Comparison of ENCODE assay signal across 28 cellular contexts in the genomic region with DNA sequence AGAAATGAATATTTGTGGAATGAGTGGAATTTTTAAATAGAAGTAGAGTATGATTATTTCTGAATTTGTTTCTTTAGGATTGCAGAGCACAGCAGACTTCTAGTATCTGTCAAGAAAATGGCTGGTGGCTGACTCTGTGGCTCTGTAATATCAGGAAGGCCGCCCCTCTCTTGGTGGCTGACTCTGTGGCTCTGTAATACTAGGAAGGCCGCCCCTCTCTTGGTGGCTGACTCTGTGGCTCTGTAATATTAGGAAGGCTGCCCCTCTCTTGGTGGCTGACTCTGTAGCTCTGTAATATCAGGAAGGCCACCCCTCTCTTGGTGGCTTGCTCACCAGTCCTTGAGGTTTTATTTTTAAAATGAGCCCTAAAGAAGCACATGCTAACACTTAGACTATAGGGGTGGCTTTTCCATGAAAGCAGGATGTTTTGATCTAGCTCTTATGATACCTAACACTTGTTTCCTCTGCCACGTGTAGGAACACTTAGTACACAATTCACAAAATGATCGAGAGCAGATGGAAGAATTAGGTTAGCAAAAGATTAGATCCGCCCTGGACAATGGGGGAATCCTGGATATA.
A peak's percentile ranks its signal among the peaks of the same experiment; 100 is the strongest.
DNase-seq lines count a peak whose midpoint lies in the region; ATAC-seq and TF ChIP-seq lines count a peak whose summit lies in the region.
"Had no signal": no experiment of that assay in that cellular context is flagged by ENCODE, and none has a peak within 500 bp of the region (broad histone marks: within the 10 kb centered on the region; RNA-seq: fewer than 3 reads in every experiment).

No MANE protein-coding gene starts in this region.

- H3F3A ChIP-seq in SK-N-SH (replicated peaks; ENCODE audit: insufficient read depth), result peaks cover 26% of the 10 kb centered on the region

- H3K27ac ChIP-seq in SK-N-SH (ENCODE audit: low read depth in 2 of 2, low read length in 1 of 2), result 0 out of 4 replicates have a peak overlapping the region, but pooled peaks of 1 of the 2 experiments have one; percentile 6
- H3K27ac ChIP-seq in CD4-positive, CD25-positive, alpha-beta regulatory T cell (ENCODE audit: insufficient read depth, low read length, poor library complexity, severe bottlenecking), result peak overlapping the region; percentile 58
- H3K27ac ChIP-seq: foreskin keratinocyte, heart right ventricle, prostate gland, suprapubic skin had no signal

- no peak overlapping the region for H3K4me3 ChIP-seq in SK-N-SH (ENCODE audit: low read depth in 2 of 2, low read length in 1 of 2)
- H3K4me3 ChIP-seq in CD4-positive, CD25-positive, alpha-beta regulatory T cell (ENCODE audit: low read depth, low read length), result peak overlapping the region; percentile 8
- H3K4me3 ChIP-seq: GM23338, heart right ventricle, MG63, prostate gland, suprapubic skin had no signal

- no peaks in the 10 kb centered on the region for H3K9me3 ChIP-seq in SK-N-SH
- no peaks in the 10 kb centered on the region for H3K9me3 ChIP-seq in CD4-positive, CD25-positive, alpha-beta regulatory T cell (ENCODE audit: control insufficient read depth in 2 of 2, low read length in 2 of 2)
- H3K9me3 ChIP-seq: heart right ventricle, MG63, prostate gland, suprapubic skin had no signal

- peak overlapping the region in 3 of 4 donors; percentile 37 to 68 (median 62) for H3K4me3 Mint-ChIP-seq in CD4-positive, CD25-positive, alpha-beta regulatory T cell
- peak overlapping the region; percentile 72 for H3K4me3 Mint-ChIP-seq in T-helper 2 cell treated with Interferon-gamma antibody and Interleukin-4, amounts not matched to agents 5 μg/mL and 100 μg/mL, for 36 hours
- H3K4me3 Mint-ChIP-seq in activated naive CD8-positive, alpha-beta T cell treated with anti-CD3 and anti-CD28 coated beads, Interleukin-2, amount 50 U/mL, for 24 hours, result no peak overlapping the region
- H3K4me3 Mint-ChIP-seq: brain, GM23338 had no signal

- ATAC-seq in SK-N-SH treated with all-trans-retinoic acid at 6 μM for 48 hours, result no peak; the same call in 2 of the 3 replicates
- ATAC-seq in CD4-positive, CD25-positive, alpha-beta regulatory T cell (ENCODE audit: low read depth in 2 of 2), result peak; percentile 93 to 95
- ATAC-seq in activated naive CD8-positive, alpha-beta T cell treated with anti-CD3 and anti-CD28 coated beads, Interleukin-2, amount 50 U/mL, for 24 hours, result peak; percentile 77
- no peak for ATAC-seq in GM21381 (IDR thresholded peaks at IDR 0.05; ENCODE audit: unreplicated experiment)
- ATAC-seq: foreskin keratinocyte, GM23338, heart right ventricle, left cardiac atrium, Panc1 had no signal

- no peaks in the 10 kb centered on the region for H3K36me3 ChIP-seq in SK-N-SH (replicated peaks in 1 of 2; ENCODE audit: control insufficient read depth in 1 of 2, insufficient read depth in 2 of 2, low read length in 1 of 2)
- no peaks in the 10 kb centered on the region for H3K36me3 ChIP-seq in CD4-positive, CD25-positive, alpha-beta regulatory T cell (ENCODE audit: control insufficient read depth, insufficient read depth, low read length)
- H3K36me3 ChIP-seq: prostate gland had no signal

- peaks cover 14 to 40% (median 31%) of the 10 kb centered on the region in 4 donors for H3K4me1 Mint-ChIP-seq in CD4-positive, CD25-positive, alpha-beta regulatory T cell
- H3K4me1 Mint-ChIP-seq in T-helper 2 cell treated with Interferon-gamma antibody and Interleukin-4, amounts not matched to agents 5 μg/mL and 100 μg/mL, for 36 hours (ENCODE audit: low read depth), result peaks cover 35% of the 10 kb centered on the region
- H3K4me1 Mint-ChIP-seq in activated naive CD8-positive, alpha-beta T cell treated with anti-CD3 and anti-CD28 coated beads, Interleukin-2, amount 50 U/mL, for 24 hours, result peaks cover 14% of the 10 kb centered on the region
- H3K4me1 Mint-ChIP-seq: GM23338 had no signal

- peaks cover 0 to 1% (median 0%) of the 10 kb centered on the region in 7 donors for H3K9me3 Mint-ChIP-seq in CD4-positive, CD25-positive, alpha-beta regulatory T cell
- peaks cover 4% of the 10 kb centered on the region for H3K9me3 Mint-ChIP-seq in T-helper 2 cell treated with Interferon-gamma antibody and Interleukin-4, amounts not matched to agents 5 μg/mL and 100 μg/mL, for 36 hours
- H3K9me3 Mint-ChIP-seq in activated naive CD8-positive, alpha-beta T cell treated with anti-CD3 and anti-CD28 coated beads, Interleukin-2, amount 50 U/mL, for 24 hours, result no peaks in the 10 kb centered on the region
- H3K9me3 Mint-ChIP-seq: brain, GM23338 had no signal

- 97% methylated on average over 4 of the region's 5 CpGs for WGBS in SK-N-SH (ENCODE audit: low lambda C conversion rate)

- peak overlapping the region; percentile 2; the same call in 1 of the 2 replicates for H3K4me2 ChIP-seq in SK-N-SH
- H3K4me2 ChIP-seq: GM23338 had no signal

- no peaks in the 10 kb centered on the region for H3K79me2 ChIP-seq in SK-N-SH (ENCODE audit: insufficient read depth)

- DNase-seq in SK-N-SH (no peak), ecto neural progenitor cell (ENCODE audit: low spot score) (no peak), NCI-H187 (lab: John Stamatoyannopoulos, UW) (no peak)
- DNase-seq in CD4-positive, CD25-positive, alpha-beta regulatory T cell, result peak in 1 of 3 donors; percentile 91
- DNase-seq in T-helper 2 cell treated with Interferon-gamma antibody and Interleukin-4, amounts not matched to agents 5 μg/mL and 100 μg/mL, for 36 hours (ENCODE audit: low spot score), result peak; percentile 10
- no peak for DNase-seq in activated naive CD8-positive, alpha-beta T cell treated with anti-CD3 and anti-CD28 coated beads, Interleukin-2, amount 50 U/mL, for 24 hours
- DNase-seq: 8988T; activated CD4-positive, alpha-beta T cell treated with anti-CD3 and anti-CD28 coated beads for 4 hours; activated T-cell treated with anti-CD3 and anti-CD28 coated beads for 4 hours; DMS53; effector CD8-positive, alpha-beta T cell; foreskin keratinocyte; GF-D8; heart right ventricle; KBM-7; left cardiac atrium; mammary epithelial cell; MG63; NCI-H1417 treated with DMSO at 0.1 percent for 48 hours; NCI-H510A; SIG-M5 had no signal

- H3K9me2 ChIP-seq in SK-N-SH, result no peaks in the 10 kb centered on the region

- POLR2A ChIA-PET in SK-N-SH (lab: Yijun Ruan, JAX), result no interaction called here

- no peaks in the 10 kb centered on the region for H4K20me1 ChIP-seq in SK-N-SH (ENCODE audit: insufficient read depth)

- H3K27me3 ChIP-seq in SK-N-SH (ENCODE audit: insufficient read depth), result no peaks in the 10 kb centered on the region
- no peaks in the 10 kb centered on the region for H3K27me3 ChIP-seq in CD4-positive, CD25-positive, alpha-beta regulatory T cell (ENCODE audit: control insufficient read depth, insufficient read depth, low read length)
- H3K27me3 ChIP-seq: foreskin keratinocyte, heart right ventricle, MG63, suprapubic skin had no signal

- H3K27ac Mint-ChIP-seq in CD4-positive, CD25-positive, alpha-beta regulatory T cell, result peak overlapping the region; percentile 86 to 98 (median 90)
- H3K27ac Mint-ChIP-seq in T-helper 2 cell treated with Interferon-gamma antibody and Interleukin-4, amounts not matched to agents 5 μg/mL and 100 μg/mL, for 36 hours, result peak overlapping the region; percentile 93
- peak overlapping the region; percentile 30 for H3K27ac Mint-ChIP-seq in activated naive CD8-positive, alpha-beta T cell treated with anti-CD3 and anti-CD28 coated beads, Interleukin-2, amount 50 U/mL, for 24 hours
- H3K27ac Mint-ChIP-seq: brain, GM23338 had no signal

- H3K36me3 Mint-ChIP-seq in CD4-positive, CD25-positive, alpha-beta regulatory T cell, result no peaks in the 10 kb centered on the region
- H3K36me3 Mint-ChIP-seq in T-helper 2 cell treated with Interferon-gamma antibody and Interleukin-4, amounts not matched to agents 5 μg/mL and 100 μg/mL, for 36 hours (ENCODE audit: low read depth), result peaks cover 5% of the 10 kb centered on the region
- H3K36me3 Mint-ChIP-seq in activated naive CD8-positive, alpha-beta T cell treated with anti-CD3 and anti-CD28 coated beads, Interleukin-2, amount 50 U/mL, for 24 hours (ENCODE audit: low read depth), result no peaks in the 10 kb centered on the region
- H3K36me3 Mint-ChIP-seq: brain had no signal

- H3K27me3 Mint-ChIP-seq in CD4-positive, CD25-positive, alpha-beta regulatory T cell, result no peaks in the 10 kb centered on the region
- H3K27me3 Mint-ChIP-seq in T-helper 2 cell treated with Interferon-gamma antibody and Interleukin-4, amounts not matched to agents 5 μg/mL and 100 μg/mL, for 36 hours (ENCODE audit: low read depth), result peaks cover 10% of the 10 kb centered on the region
- H3K27me3 Mint-ChIP-seq in activated naive CD8-positive, alpha-beta T cell treated with anti-CD3 and anti-CD28 coated beads, Interleukin-2, amount 50 U/mL, for 24 hours, result no peaks in the 10 kb centered on the region
- H3K27me3 Mint-ChIP-seq: brain had no signal

- no peak for TF ChIP-seq CTCF in SK-N-SH (IDR thresholded peaks at IDR 0.05)

- H3K9ac ChIP-seq in SK-N-SH, result no peak overlapping the region

- no peak for TF ChIP-seq RAD21 in SK-N-SH (IDR thresholded peaks at IDR 0.05; ENCODE audit: low read length)

- CTCF ChIA-PET in SK-N-SH (lab: Yijun Ruan, JAX), result interaction anchor here (1.0 to 4.9 kb wide), 3 partner anchors 10 to 41 kb away, joined by 3 to 39 read pairs (median 5); no protein-coding TSS in a partner anchor

- TF ChIP-seq EP300 in SK-N-SH (IDR thresholded peaks at IDR 0.05; ENCODE audit: borderline replicate concordance in 1 of 2, low read depth in 1 of 2, low read length in 1 of 2), result no peak

- no peak overlapping the region for H2AFZ ChIP-seq in SK-N-SH (ENCODE audit: low read depth)
- H2AFZ ChIP-seq: GM23338 had no signal

- H3K4me1 ChIP-seq in SK-N-SH (ENCODE audit: control insufficient read depth in 1 of 2, insufficient read depth in 2 of 2, low read depth in 1 of 2, low read length in 1 of 2), result peaks cover 23 to 39% of the 10 kb centered on the region in 2 experiments
- H3K4me1 ChIP-seq in CD4-positive, CD25-positive, alpha-beta regulatory T cell (ENCODE audit: control insufficient read depth, insufficient read depth, low read length, poor library complexity, severe bottlenecking), result peaks cover 19% of the 10 kb centered on the region
- H3K4me1 ChIP-seq: foreskin keratinocyte, heart right ventricle, suprapubic skin had no signal

TF ChIP-seq in SK-N-SH, 30 proteins besides CTCF, POLR2A, EP300 and RAD21 (continues in another document):
- TF ChIP-seq RCOR1 (IDR thresholded peaks at IDR 0.05; ENCODE audit: low read length) (no peak), SIN3A (IDR thresholded peaks at IDR 0.05; ENCODE audit: borderline replicate concordance, low read depth, low read length) (no peak), JUND (IDR thresholded peaks at IDR 0.05) (no peak), GABPA (IDR thresholded peaks at IDR 0.05; ENCODE audit: low read depth) (no peak), FOXM1 (IDR thresholded peaks at IDR 0.05; ENCODE audit: low read depth) (no peak), NRF1 (IDR thresholded peaks at IDR 0.05; ENCODE audit: low read depth, low read length) (no peak)

TF ChIP-seq in SK-N-SH treated with all-trans-retinoic acid at 6 μM for 48 hours, 23 proteins besides CTCF, POLR2A, EP300 and RAD21 (continues in another document):
- TF ChIP-seq ZNF565 (CRISPR knock-in tag; conservative IDR thresholded peaks at IDR 0.05; ENCODE audit: low read depth) (no peak), ZNF8 (CRISPR knock-in tag; IDR thresholded peaks at IDR 0.05) (no peak), GLIS3 (CRISPR knock-in tag; IDR thresholded peaks at IDR 0.05) (no peak)

Comparison
In these comparisons a context has a peak if more than half of its experiments do, and no peak if none do; other contexts are left out.
1. ATAC-seq: peak in CD4-positive, CD25-positive, alpha-beta regulatory T cell (2 of 2) and activated naive CD8-positive, alpha-beta T cell treated with anti-CD3 and anti-CD28 coated beads, Interleukin-2, amount 50 U/mL, for 24 hours (single experiment); none in SK-N-SH treated with all-trans-retinoic acid at 6 μM for 48 hours (single experiment) and GM21381 (single experiment).
2. H3K27ac Mint-ChIP-seq: peak in every context shown above with its lines; median percentile 93 in T-helper 2 cell treated with Interferon-gamma antibody and Interleukin-4, amounts not matched to agents 5 μg/mL and 100 μg/mL, for 36 hours; 90 in CD4-positive, CD25-positive, alpha-beta regulatory T cell; 30 in activated naive CD8-positive, alpha-beta T cell treated with anti-CD3 and anti-CD28 coated beads, Interleukin-2, amount 50 U/mL, for 24 hours.